In the genomic region with DNA sequence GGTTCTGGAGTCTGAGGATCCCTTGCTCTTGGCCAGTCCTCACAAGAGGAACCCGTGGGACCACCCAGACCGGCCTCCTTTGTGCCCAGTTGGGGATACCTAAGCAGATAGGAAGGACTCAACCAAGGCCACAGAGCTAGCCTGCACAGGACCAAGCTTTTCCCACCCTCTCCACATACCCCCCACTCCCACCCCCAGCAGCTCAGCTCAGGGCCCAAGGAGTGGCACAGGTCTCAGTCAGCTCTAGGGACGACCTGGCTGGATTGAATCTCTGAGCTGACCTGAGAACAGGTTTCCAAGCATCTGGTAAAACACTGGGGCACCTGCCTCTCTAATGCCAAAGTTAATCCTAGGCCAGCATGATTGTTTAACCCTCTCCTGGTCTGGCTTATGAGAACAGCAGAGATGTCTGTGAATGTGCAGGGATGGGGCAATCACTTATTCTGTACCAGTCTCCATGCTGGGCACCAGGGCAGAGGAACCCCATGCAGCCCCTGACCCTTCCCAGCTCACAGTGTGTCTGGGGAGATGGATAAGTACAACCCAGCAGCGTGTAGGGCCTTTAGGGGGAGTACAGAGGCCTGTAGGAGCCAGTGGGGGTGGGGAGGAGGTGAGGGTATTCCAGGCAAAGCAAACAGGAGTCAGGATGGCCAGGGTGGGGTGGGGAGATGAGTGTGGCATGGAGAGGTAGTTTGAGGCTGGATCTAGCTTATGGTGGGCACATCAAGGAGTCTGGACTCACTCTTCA, we compare ENCODE assay signal across 16 cellular contexts. TPM values are rescaled to one million over a fixed set of nuclear protein-coding genes. Genes with fewer than 3 reads are reported as not detected.
DNase-seq lines count a peak whose midpoint lies in the region; ATAC-seq and TF ChIP-seq lines count a peak whose summit lies in the region.
"Had no signal": no experiment of that assay in that cellular context is flagged by ENCODE, and none has a peak within 500 bp of the region (broad histone marks: within the 10 kb centered on the region; RNA-seq: fewer than 3 reads in every experiment).

No MANE protein-coding gene starts in this region.

- intact Hi-C loops in natural killer cell (cut with micrococcal nuclease): no loop called here
- intact Hi-C loops in right lobe of liver (cut with DNase I): loop anchor here in 1 of 2 donors (5.0 kb wide), 1 partner anchor 188 kb away; no protein-coding TSS in a partner anchor
- intact Hi-C loops in cardiac septum (cut with DNase I): no loop called here

- CTCF ChIA-PET in WTC11 (lab: Charles Lee): interaction anchor here (0.5 to 7.4 kb wide), 13 partner anchors 9 to 362 kb away, joined by 3 to 101 read pairs (median 4); a partner anchor contains a TSS

- peak overlapping the region in 2 of 3 donors; percentile 34 to 69 for H3K4me3 ChIP-seq in right lobe of liver

- H3K36me3 Mint-ChIP-seq in natural killer cell (no peaks in the 10 kb centered on the region), WTC11 (peaks cover 6% of the 10 kb centered on the region)
- H3K36me3 Mint-ChIP-seq in natural killer cell treated with Interleukin-12 subunit alpha and Interleukin-12 subunit beta and Interleukin-15 and Interleukin-18, amount 100 ng/mL, for 72 hours: peaks cover 6% of the 10 kb centered on the region
- H3K36me3 Mint-ChIP-seq: activated naive CD8-positive, alpha-beta T cell treated with anti-CD3 and anti-CD28 coated beads for 36 hours had no signal

- H3K9me3 Mint-ChIP-seq in natural killer cell (peaks cover 2 to 3% of the 10 kb centered on the region in 2 donors), WTC11 (peaks cover 11% of the 10 kb centered on the region)
- no peaks in the 10 kb centered on the region for H3K9me3 Mint-ChIP-seq in natural killer cell treated with Interleukin-12 subunit alpha and Interleukin-12 subunit beta and Interleukin-15 and Interleukin-18, amount 100 ng/mL, for 72 hours
- H3K9me3 Mint-ChIP-seq: T-helper 1 cell treated with Interleukin-12 subunit alpha and Interleukin-12 subunit beta and Interleukin-4 antibody, amounts not matched to agents 30 μg/mL and 1 μg/mL, for 36 hours had no signal

- H3K36me3 ChIP-seq in right lobe of liver: peaks cover 0 to 4% (median 0%) of the 10 kb centered on the region in 4 donors

- peak overlapping the region; percentile 11 for H3K4me3 Mint-ChIP-seq in natural killer cell
- H3K4me3 Mint-ChIP-seq in natural killer cell treated with Interleukin-12 subunit alpha and Interleukin-12 subunit beta and Interleukin-15 and Interleukin-18, amount 100 ng/mL, for 72 hours: no peak overlapping the region
- H3K4me3 Mint-ChIP-seq in WTC11: peak overlapping the region; percentile 87
- H3K4me3 Mint-ChIP-seq: activated CD4-positive, alpha-beta T cell treated with anti-CD3 and anti-CD28 coated beads for 36 hours; activated naive CD8-positive, alpha-beta T cell treated with anti-CD3 and anti-CD28 coated beads for 36 hours; T-helper 1 cell treated with Interleukin-12 subunit alpha and Interleukin-12 subunit beta and Interleukin-4 antibody, amounts not matched to agents 30 μg/mL and 1 μg/mL, for 36 hours had no signal

- H3K4me1 Mint-ChIP-seq in natural killer cell: peaks cover 0 to 4% of the 10 kb centered on the region in 2 donors
- H3K4me1 Mint-ChIP-seq in natural killer cell treated with Interleukin-12 subunit alpha and Interleukin-12 subunit beta and Interleukin-15 and Interleukin-18, amount 100 ng/mL, for 72 hours (ENCODE audit: low read depth in 2 of 2): peaks cover 0 to 4% of the 10 kb centered on the region in 2 donors
- H3K4me1 Mint-ChIP-seq in WTC11: peaks cover 18% of the 10 kb centered on the region
- H3K4me1 Mint-ChIP-seq: activated CD4-positive, alpha-beta T cell treated with anti-CD3 and anti-CD28 coated beads for 36 hours had no signal

- POLR2A ChIA-PET in WTC11 (lab: Charles Lee): interaction anchor here (0.6 to 1.5 kb wide), 2 partner anchors 8 to 109 kb away, joined by 4 to 5 read pairs; no protein-coding TSS in a partner anchor

- H3K27ac Mint-ChIP-seq in natural killer cell (no peak overlapping the region), WTC11 (no peak overlapping the region)
- no peak overlapping the region for H3K27ac Mint-ChIP-seq in natural killer cell treated with Interleukin-12 subunit alpha and Interleukin-12 subunit beta and Interleukin-15 and Interleukin-18, amount 100 ng/mL, for 72 hours
- H3K27ac Mint-ChIP-seq: activated CD4-positive, alpha-beta T cell treated with anti-CD3 and anti-CD28 coated beads for 36 hours; activated naive CD8-positive, alpha-beta T cell treated with anti-CD3 and anti-CD28 coated beads for 36 hours; T-helper 1 cell treated with Interleukin-12 subunit alpha and Interleukin-12 subunit beta and Interleukin-4 antibody, amounts not matched to agents 30 μg/mL and 1 μg/mL, for 36 hours had no signal

- H3K9me3 ChIP-seq in right lobe of liver: no peaks in the 10 kb centered on the region

- H3K27ac ChIP-seq in right lobe of liver: no peak overlapping the region
- H3K27ac ChIP-seq: KMS-11 had no signal

- no peaks in the 10 kb centered on the region for H3K27me3 ChIP-seq in right lobe of liver

- TF ChIP-seq POLR2A in right lobe of liver (IDR thresholded peaks at IDR 0.05): no peak

- ATAC-seq in natural killer cell (no peak), WTC11 (no peak), right lobe of liver (peak in 2 of 4 donors; percentile 1 to 10), omental fat pad (ENCODE audit: low FRiP score) (no peak)
- no peak for ATAC-seq in natural killer cell treated with Interleukin-12 subunit alpha and Interleukin-12 subunit beta and Interleukin-15 and Interleukin-18, amount 100 ng/mL, for 72 hours
- ATAC-seq: activated CD4-positive, alpha-beta T cell treated with anti-CD3 and anti-CD28 coated beads for 36 hours had no signal

- 65% methylated on average over 2 of the region's 4 CpGs for WGBS in right lobe of liver (ENCODE audit: insufficient coverage, low coverage, low lambda C conversion rate, missing lambda C conversion rate)

- DNase-seq in natural killer cell (no peak), WTC11 (ENCODE audit: low spot score) (no peak), right lobe of liver (no peak), omental fat pad (ENCODE audit: low spot score) (no peak), SHP77 treated with DMSO at 0.1 percent for 48 hours (lab: John Stamatoyannopoulos, UW) (no peak), GM03348 (ENCODE audit: low spot score) (no peak), cardiac septum (ENCODE audit: low spot score) (no peak)
- no peak for DNase-seq in natural killer cell treated with Interleukin-12 subunit alpha and Interleukin-12 subunit beta and Interleukin-15 and Interleukin-18, amount 100 ng/mL, for 72 hours (ENCODE audit: low spot score)
- DNase-seq: activated CD4-positive, alpha-beta T cell treated with anti-CD3 and anti-CD28 coated beads for 36 hours; activated naive CD8-positive, alpha-beta T cell treated with anti-CD3 and anti-CD28 coated beads for 36 hours; activated T-cell treated with anti-CD3 and anti-CD28 coated beads for 4 hours; caudate nucleus; H7; stimulated activated CD4-positive, alpha-beta T cell treated with anti-CD3 and anti-CD28 coated beads, Interleukin-4, amount 100 ng/mL, for 24 hours had no signal

- TF ChIP-seq CTCF in natural killer cell (IDR thresholded peaks at IDR 0.05): no peak
- no peak for TF ChIP-seq CTCF in WTC11 (IDR thresholded peaks at IDR 0.05)
- TF ChIP-seq CTCF in right lobe of liver (IDR thresholded peaks at IDR 0.05): no peak
- TF ChIP-seq CTCF in omental fat pad (IDR thresholded peaks at IDR 0.05): no peak

- peaks cover 0 to 11% (median 0%) of the 10 kb centered on the region in 4 donors for H3K4me1 ChIP-seq in right lobe of liver

- peaks cover 37 to 51% of the 10 kb centered on the region in 2 donors for H3K27me3 Mint-ChIP-seq in natural killer cell (ENCODE audit: low read depth in 2 of 2)
- H3K27me3 Mint-ChIP-seq in natural killer cell treated with Interleukin-12 subunit alpha and Interleukin-12 subunit beta and Interleukin-15 and Interleukin-18, amount 100 ng/mL, for 72 hours: peaks cover 30 to 52% of the 10 kb centered on the region in 2 donors
- H3K27me3 Mint-ChIP-seq in WTC11 (ENCODE audit: low read depth): peaks cover 83% of the 10 kb centered on the region

RNA-seq across cellular contexts. Expression of a gene that starts 0.6 kb away (rescaled TPM):
- not detected for total RNA-seq in natural killer cell
- not detected for total RNA-seq in natural killer cell treated with Interleukin-12 subunit alpha and Interleukin-12 subunit beta and Interleukin-15 and Interleukin-18, amount 100 ng/mL, for 72 hours
- 3.0 to 4.0 TPM (median 3.1 TPM) in 3 replicates for total RNA-seq in WTC11 (2021)
- total RNA-seq in right lobe of liver: 10 to 100 TPM in 5 of 6 experiments, 1 to 10 TPM in 1; 3.1 to 24.3 (median 14.2) TPM
- total RNA-seq in omental fat pad: under 1 TPM in 2 of 4 donors, not detected in 2; 0.12 to 0.19 TPM
- not detected for total RNA-seq in cardiac septum
- total RNA-seq: activated CD4-positive, alpha-beta T cell treated with anti-CD3 and anti-CD28 coated beads for 36 hours; activated naive CD8-positive, alpha-beta T cell treated with anti-CD3 and anti-CD28 coated beads for 36 hours had no signal

RNA-seq across cellular contexts. Expression of a gene that starts 21.6 kb away (rescaled TPM):
- total RNA-seq in natural killer cell (not detected), WTC11 (2021) (3.3 to 3.6 TPM (median 3.5 TPM) in 3 replicates), right lobe of liver (1,000 to 10,000 TPM; 2,202 to 7,072 (median 5,221) TPM), omental fat pad (not detected), cardiac septum (not detected)
- not detected for total RNA-seq in natural killer cell treated with Interleukin-12 subunit alpha and Interleukin-12 subunit beta and Interleukin-15 and Interleukin-18, amount 100 ng/mL, for 72 hours
- total RNA-seq: activated CD4-positive, alpha-beta T cell treated with anti-CD3 and anti-CD28 coated beads for 36 hours; activated naive CD8-positive, alpha-beta T cell treated with anti-CD3 and anti-CD28 coated beads for 36 hours had no signal

RNA-seq across cellular contexts. Expression of a gene that starts 55.6 kb away (rescaled TPM):
- not detected for total RNA-seq in natural killer cell
- 1 to 10 TPM; 1.5 to 1.6 TPM for total RNA-seq in natural killer cell treated with Interleukin-12 subunit alpha and Interleukin-12 subunit beta and Interleukin-15 and Interleukin-18, amount 100 ng/mL, for 72 hours
- 34.5 to 47.5 TPM (median 36.9 TPM) in 3 replicates for total RNA-seq in WTC11 (2021)
- total RNA-seq in right lobe of liver: 10 to 100 TPM; 11.8 to 51.9 (median 29.3) TPM
- 10 to 100 TPM in 3 of 4 donors, 1 to 10 TPM in 1; 4.9 to 78.9 (median 10.1) TPM for total RNA-seq in omental fat pad
- total RNA-seq in cardiac septum: 12.8 TPM

Comparison
In these comparisons a context has a peak if more than half of its experiments do, and no peak if none do; other contexts are left out.
1. RNA of a gene that starts 21.6 kb away (total RNA-seq): 2,202 to 7,072 TPM in right lobe of liver; 3.3 to 3.6 TPM in WTC11, not detected in natural killer cell, not detected in natural killer cell treated with Interleukin-12 subunit alpha and Interleukin-12 subunit beta and Interleukin-15 and Interleukin-18, amount 100 ng/mL, for 72 hours, not detected in omental fat pad and not detected in cardiac septum (single experiment); every median in the first group is over 100 times any median in the second.